Comparison of ENCODE assay signal across 1 cellular context in the genomic region with DNA sequence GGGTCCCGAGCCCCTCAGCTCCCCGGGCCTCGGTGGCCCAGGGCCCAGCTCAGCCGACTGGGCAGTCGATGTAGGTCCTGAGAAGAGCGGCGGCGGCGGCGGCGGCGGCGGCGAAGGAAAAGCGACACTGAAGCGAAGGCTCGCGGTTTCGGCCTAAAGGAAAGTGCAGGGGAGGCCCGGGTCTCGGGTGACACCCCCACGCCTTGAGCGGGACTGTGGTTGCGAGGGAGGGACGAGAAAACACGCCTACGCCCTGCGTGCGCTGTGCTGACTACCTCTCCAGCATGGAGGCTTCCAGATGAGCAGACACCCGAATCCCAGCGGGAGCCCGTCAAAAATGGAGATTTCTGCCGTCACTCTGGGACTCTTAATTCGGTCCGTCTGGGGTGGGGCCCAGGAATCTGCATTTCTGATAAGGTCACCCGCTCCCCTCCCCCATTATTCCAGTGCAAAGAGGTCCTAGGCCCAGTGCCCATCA.
A peak's percentile ranks its signal among the peaks of the same experiment; 100 is the strongest.
TF ChIP-seq lines count a peak whose summit lies in the region.

No MANE protein-coding gene starts in this region.

TF ChIP-seq in HCT116, 20 proteins besides CTCF, POLR2A, EP300 and RAD21 (continued from another document):
- TF ChIP-seq, protein P1, sequence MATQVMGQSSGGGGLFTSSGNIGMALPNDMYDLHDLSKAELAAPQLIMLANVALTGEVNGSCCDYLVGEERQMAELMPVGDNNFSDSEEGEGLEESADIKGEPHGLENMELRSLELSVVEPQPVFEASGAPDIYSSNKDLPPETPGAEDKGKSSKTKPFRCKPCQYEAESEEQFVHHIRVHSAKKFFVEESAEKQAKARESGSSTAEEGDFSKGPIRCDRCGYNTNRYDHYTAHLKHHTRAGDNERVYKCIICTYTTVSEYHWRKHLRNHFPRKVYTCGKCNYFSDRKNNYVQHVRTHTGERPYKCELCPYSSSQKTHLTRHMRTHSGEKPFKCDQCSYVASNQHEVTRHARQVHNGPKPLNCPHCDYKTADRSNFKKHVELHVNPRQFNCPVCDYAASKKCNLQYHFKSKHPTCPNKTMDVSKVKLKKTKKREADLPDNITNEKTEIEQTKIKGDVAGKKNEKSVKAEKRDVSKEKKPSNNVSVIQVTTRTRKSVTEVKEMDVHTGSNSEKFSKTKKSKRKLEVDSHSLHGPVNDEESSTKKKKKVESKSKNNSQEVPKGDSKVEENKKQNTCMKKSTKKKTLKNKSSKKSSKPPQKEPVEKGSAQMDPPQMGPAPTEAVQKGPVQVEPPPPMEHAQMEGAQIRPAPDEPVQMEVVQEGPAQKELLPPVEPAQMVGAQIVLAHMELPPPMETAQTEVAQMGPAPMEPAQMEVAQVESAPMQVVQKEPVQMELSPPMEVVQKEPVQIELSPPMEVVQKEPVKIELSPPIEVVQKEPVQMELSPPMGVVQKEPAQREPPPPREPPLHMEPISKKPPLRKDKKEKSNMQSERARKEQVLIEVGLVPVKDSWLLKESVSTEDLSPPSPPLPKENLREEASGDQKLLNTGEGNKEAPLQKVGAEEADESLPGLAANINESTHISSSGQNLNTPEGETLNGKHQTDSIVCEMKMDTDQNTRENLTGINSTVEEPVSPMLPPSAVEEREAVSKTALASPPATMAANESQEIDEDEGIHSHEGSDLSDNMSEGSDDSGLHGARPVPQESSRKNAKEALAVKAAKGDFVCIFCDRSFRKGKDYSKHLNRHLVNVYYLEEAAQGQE (IDR thresholded peaks at IDR 0.05; ENCODE audit: low read depth), result no peak
- TF ChIP-seq SIN3A (IDR thresholded peaks at IDR 0.05; ENCODE audit: low read depth) (peak; percentile 47; the same call in 1 of the 2 replicates), EZH2 (IDR thresholded peaks at IDR 0.05) (no peak), EGR1 (IDR thresholded peaks at IDR 0.05; ENCODE audit: low read depth) (peak; percentile 88), EZH2phosphoT487 (IDR thresholded peaks at IDR 0.05; ENCODE audit: borderline replicate concordance) (no peak), CBX3 (IDR thresholded peaks at IDR 0.05; ENCODE audit: low read depth) (peak; percentile 86; the same call in 1 of the 2 replicates), ELF1 (IDR thresholded peaks at IDR 0.05; ENCODE audit: borderline replicate concordance, low read depth) (no peak), TCF7L2 (IDR thresholded peaks at IDR 0.05; ENCODE audit: borderline replicate concordance, extremely low read depth, insufficient read depth, insufficient read length) (no peak)
- TF ChIP-seq, protein P2, sequence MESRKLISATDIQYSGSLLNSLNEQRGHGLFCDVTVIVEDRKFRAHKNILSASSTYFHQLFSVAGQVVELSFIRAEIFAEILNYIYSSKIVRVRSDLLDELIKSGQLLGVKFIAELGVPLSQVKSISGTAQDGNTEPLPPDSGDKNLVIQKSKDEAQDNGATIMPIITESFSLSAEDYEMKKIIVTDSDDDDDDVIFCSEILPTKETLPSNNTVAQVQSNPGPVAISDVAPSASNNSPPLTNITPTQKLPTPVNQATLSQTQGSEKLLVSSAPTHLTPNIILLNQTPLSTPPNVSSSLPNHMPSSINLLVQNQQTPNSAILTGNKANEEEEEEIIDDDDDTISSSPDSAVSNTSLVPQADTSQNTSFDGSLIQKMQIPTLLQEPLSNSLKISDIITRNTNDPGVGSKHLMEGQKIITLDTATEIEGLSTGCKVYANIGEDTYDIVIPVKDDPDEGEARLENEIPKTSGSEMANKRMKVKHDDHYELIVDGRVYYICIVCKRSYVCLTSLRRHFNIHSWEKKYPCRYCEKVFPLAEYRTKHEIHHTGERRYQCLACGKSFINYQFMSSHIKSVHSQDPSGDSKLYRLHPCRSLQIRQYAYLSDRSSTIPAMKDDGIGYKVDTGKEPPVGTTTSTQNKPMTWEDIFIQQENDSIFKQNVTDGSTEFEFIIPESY (IDR thresholded peaks at IDR 0.05; ENCODE audit: extremely low read depth, insufficient replicate concordance, low read length), result no peak
- TF ChIP-seq, protein P3, sequence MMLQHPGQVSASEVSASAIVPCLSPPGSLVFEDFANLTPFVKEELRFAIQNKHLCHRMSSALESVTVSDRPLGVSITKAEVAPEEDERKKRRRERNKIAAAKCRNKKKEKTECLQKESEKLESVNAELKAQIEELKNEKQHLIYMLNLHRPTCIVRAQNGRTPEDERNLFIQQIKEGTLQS (IDR thresholded peaks at IDR 0.05), result no peak
